In genomic region chr18:79068946-79069791, GRCh38 we compare ENCODE assay signal across 1 cellular context.
TF ChIP-seq lines count a peak whose summit lies in the region.

Gene ATP9B (plus strand): TSS chr18:79069394. CDS start chr18:79069411, 17 bp downstream.

TF ChIP-seq in WTC11, 78 proteins besides CTCF, POLR2A, EP300 and RAD21 (continued from another document):
- TF ChIP-seq ZBTB43 (CRISPR knock-in tag; IDR thresholded peaks at IDR 0.05) = peak; percentile 98
- TF ChIP-seq NR1H2 (CRISPR knock-in tag; IDR thresholded peaks at IDR 0.05) = no peak
- peak; percentile 96 for TF ChIP-seq TEAD1 (CRISPR knock-in tag; IDR thresholded peaks at IDR 0.05)
- TF ChIP-seq ZNF671 (CRISPR knock-in tag; IDR thresholded peaks at IDR 0.05) = no peak
- TF ChIP-seq SMAD3 (CRISPR knock-in tag; IDR thresholded peaks at IDR 0.05; ENCODE audit: borderline replicate concordance) = peak; percentile 96; the same call in 1 of the 2 replicates
- TF ChIP-seq TP53 (CRISPR knock-in tag; IDR thresholded peaks at IDR 0.05) = peak; percentile 98
- no peak for TF ChIP-seq ATF6 (CRISPR knock-in tag; IDR thresholded peaks at IDR 0.05)
- peak; percentile 90 for TF ChIP-seq TEAD4 (CRISPR knock-in tag; IDR thresholded peaks at IDR 0.05)
- no peak for TF ChIP-seq ZMAT4 (CRISPR knock-in tag; IDR thresholded peaks at IDR 0.05)
- peak; percentile 100 for TF ChIP-seq ZBTB21 (CRISPR knock-in tag; IDR thresholded peaks at IDR 0.05; ENCODE audit: borderline replicate concordance)
- peak; percentile 82; the same call in 1 of the 2 replicates for TF ChIP-seq ZNF219 (CRISPR knock-in tag; IDR thresholded peaks at IDR 0.05; ENCODE audit: borderline replicate concordance)
- TF ChIP-seq ATF2 (CRISPR knock-in tag; IDR thresholded peaks at IDR 0.05; ENCODE audit: borderline replicate concordance, low read depth) = peak; percentile 95
- no peak for TF ChIP-seq ERG (CRISPR knock-in tag; IDR thresholded peaks at IDR 0.05)
- TF ChIP-seq NR3C1 (CRISPR knock-in tag; conservative IDR thresholded peaks at IDR 0.05; ENCODE audit: low read depth) = peak; percentile 92; the same call in 1 of the 2 replicates
- TF ChIP-seq PRRX2 (CRISPR knock-in tag; IDR thresholded peaks at IDR 0.05) = no peak
- no peak for TF ChIP-seq RORB (CRISPR knock-in tag; IDR thresholded peaks at IDR 0.05)
- TF ChIP-seq FOXP4 (CRISPR knock-in tag; IDR thresholded peaks at IDR 0.05) = peak; percentile 97
- TF ChIP-seq SP1 (CRISPR knock-in tag; conservative IDR thresholded peaks at IDR 0.05) = peak; percentile 100
- TF ChIP-seq ZNF121 (CRISPR knock-in tag; IDR thresholded peaks at IDR 0.05) = no peak
- TF ChIP-seq OVOL2 (CRISPR knock-in tag; IDR thresholded peaks at IDR 0.05; ENCODE audit: borderline replicate concordance) = no peak
- TF ChIP-seq USF1 (CRISPR knock-in tag; IDR thresholded peaks at IDR 0.05) = peak; percentile 84
- no peak for TF ChIP-seq ZNF423 (CRISPR knock-in tag; IDR thresholded peaks at IDR 0.05)
- TF ChIP-seq CREB1 (CRISPR knock-in tag; IDR thresholded peaks at IDR 0.05) = peak; percentile 96
- TF ChIP-seq GTF2I (CRISPR knock-in tag; conservative IDR thresholded peaks at IDR 0.05) = no peak
- peak; percentile 92 for TF ChIP-seq MLX (CRISPR knock-in tag; IDR thresholded peaks at IDR 0.05)
- peak; percentile 96; the same call in 1 of the 2 replicates for TF ChIP-seq E2F1 (CRISPR knock-in tag; IDR thresholded peaks at IDR 0.05)
- peak; percentile 100 for TF ChIP-seq MAX (CRISPR knock-in tag; IDR thresholded peaks at IDR 0.05)
